In genomic region chr16:89442990-89443726, GRCh38 we compare ENCODE assay signal across 8 cellular contexts. TPM values are rescaled to one million over a fixed set of nuclear protein-coding genes. Genes with fewer than 3 reads are reported as not detected.
DNase-seq lines count a peak whose midpoint lies in the region; ATAC-seq and TF ChIP-seq lines count a peak whose summit lies in the region.

No MANE protein-coding gene starts in this region.

- no peaks in the 10 kb centered on the region for H3K27me3 Mint-ChIP-seq in activated CD4-positive, alpha-beta memory T cell treated with anti-CD3 and anti-CD28 coated beads, Interleukin-2, amount 10 ng/mL, durations not matched to agents 7 days and 5 days
- peaks cover 21% of the 10 kb centered on the region for H3K27me3 Mint-ChIP-seq in glutamatergic neuron (ENCODE audit: unreplicated experiment)

- POLR2A ChIA-PET in A673 (lab: Charles Lee; ENCODE audit: low non-redundant PET): no interaction called here
- POLR2A ChIA-PET in activated CD4-positive, alpha-beta memory T cell treated with anti-CD3 and anti-CD28 coated beads, Interleukin-2, amount 10 ng/mL, durations not matched to agents 7 days and 5 days (lab: Charles Lee): no interaction called here

- H3K27ac ChIP-seq in A673 (ENCODE audit: low read depth, low read length, poor library complexity, severe bottlenecking) (peak overlapping the region; percentile 42), GM23248 (peak overlapping the region; percentile 94)

- peaks cover 43% of the 10 kb centered on the region for H3K4me1 ChIP-seq in A673 (ENCODE audit: insufficient read depth, low read length, poor library complexity, severe bottlenecking)
- H3K4me1 ChIP-seq in GM23248 (ENCODE audit: insufficient read depth): peaks cover 39% of the 10 kb centered on the region

- H3K27ac Mint-ChIP-seq in activated CD4-positive, alpha-beta memory T cell treated with anti-CD3 and anti-CD28 coated beads, Interleukin-2, amount 10 ng/mL, durations not matched to agents 7 days and 5 days: peak overlapping the region; percentile 40
- peak overlapping the region; percentile 67 for H3K27ac Mint-ChIP-seq in glutamatergic neuron (ENCODE audit: unreplicated experiment)

- TF ChIP-seq CTCF in A673 (conservative IDR thresholded peaks at IDR 0.05; ENCODE audit: low read depth, low read length) (no peak), glutamatergic neuron (IDR thresholded peaks at IDR 0.05; ENCODE audit: partially characterized antibody, unreplicated experiment) (no peak)

- H3K36me3 ChIP-seq in A673 (ENCODE audit: insufficient read depth, low read length, poor library complexity, severe bottlenecking): no peaks in the 10 kb centered on the region
- no peaks in the 10 kb centered on the region for H3K36me3 ChIP-seq in GM23248 (ENCODE audit: low read depth)

- H3K9me3 ChIP-seq in A673 (ENCODE audit: low read depth, low read length, poor library complexity, severe bottlenecking) (no peaks in the 10 kb centered on the region), GM23248 (ENCODE audit: low read depth) (no peaks in the 10 kb centered on the region)

- H3K4me3 Mint-ChIP-seq in activated CD4-positive, alpha-beta memory T cell treated with anti-CD3 and anti-CD28 coated beads, Interleukin-2, amount 10 ng/mL, durations not matched to agents 7 days and 5 days: no peak overlapping the region
- H3K4me3 Mint-ChIP-seq in glutamatergic neuron (ENCODE audit: unreplicated experiment): peak overlapping the region; percentile 59

- intact Hi-C loops in A673 (cut with micrococcal nuclease; ENCODE audit: unreplicated experiment): no loop called here
- intact Hi-C loops in sciatic nerve (cut with DNase I): no loop called here

- H2AFZ ChIP-seq in GM23248: no peak overlapping the region

- in situ Hi-C loops in GM23248 (cut with MboI): no loop called here

- peaks cover 100% of the 10 kb centered on the region for H3K79me2 ChIP-seq in GM23248 (ENCODE audit: insufficient read depth)

- H3K4me3 ChIP-seq in A673 (ENCODE audit: low read depth, low read length, poor library complexity, severe bottlenecking): no peak overlapping the region
- H3K4me3 ChIP-seq in GM23248: peak overlapping the region; percentile 48

- H3F3A ChIP-seq in GM23248 (ENCODE audit: insufficient read depth): peaks cover 52% of the 10 kb centered on the region

- WGBS in GM23248 (ENCODE audit: low coverage in 1 of 2, low lambda C conversion rate in 2 of 2, missing lambda C conversion rate in 2 of 2), 2 experiments: 28 to 29% methylated on average over 13 of the region's 13 CpGs

- H3K36me3 Mint-ChIP-seq in activated CD4-positive, alpha-beta memory T cell treated with anti-CD3 and anti-CD28 coated beads, Interleukin-2, amount 10 ng/mL, durations not matched to agents 7 days and 5 days (ENCODE audit: low read depth): peaks cover 22% of the 10 kb centered on the region
- H3K36me3 Mint-ChIP-seq in glutamatergic neuron (ENCODE audit: unreplicated experiment): no peaks in the 10 kb centered on the region

- H3K27me3 ChIP-seq in A673 (replicated peaks; ENCODE audit: insufficient read depth, low read depth, low read length, poor library complexity) (no peaks in the 10 kb centered on the region), GM23248 (replicated peaks; ENCODE audit: insufficient read depth) (no peaks in the 10 kb centered on the region)

- H3K9me2 ChIP-seq in GM23248 (ENCODE audit: insufficient read depth): no peaks in the 10 kb centered on the region

- DNase-seq in A673 (ENCODE audit: low spot score) (peak; percentile 68), GM23248 (peak; percentile 74), glutamatergic neuron (no peak), sciatic nerve (ENCODE audit: low spot score) (no peak), AML-193 (lab: John Stamatoyannopoulos, UW) (no peak), T1000 (lab: John Stamatoyannopoulos, UW) (no peak)
- no peak for DNase-seq in activated CD4-positive, alpha-beta memory T cell treated with anti-CD3 and anti-CD28 coated beads, Interleukin-2, amount 10 ng/mL, durations not matched to agents 7 days and 5 days

- ATAC-seq in sciatic nerve (peak; percentile 77), HG02678 (IDR thresholded peaks at IDR 0.05; ENCODE audit: unreplicated experiment) (no peak)

- peaks cover 85% of the 10 kb centered on the region for H3K4me1 Mint-ChIP-seq in activated CD4-positive, alpha-beta memory T cell treated with anti-CD3 and anti-CD28 coated beads, Interleukin-2, amount 10 ng/mL, durations not matched to agents 7 days and 5 days
- H3K4me1 Mint-ChIP-seq in glutamatergic neuron (ENCODE audit: low read depth, unreplicated experiment): peaks cover 74% of the 10 kb centered on the region

- H3K9ac ChIP-seq in GM23248: peak overlapping the region; percentile 78

- H4K20me1 ChIP-seq in GM23248 (ENCODE audit: insufficient read depth): peaks cover 69% of the 10 kb centered on the region; the same call in 1 of the 2 replicates

- no peaks in the 10 kb centered on the region for H3K9me3 Mint-ChIP-seq in activated CD4-positive, alpha-beta memory T cell treated with anti-CD3 and anti-CD28 coated beads, Interleukin-2, amount 10 ng/mL, durations not matched to agents 7 days and 5 days
- peaks cover 30% of the 10 kb centered on the region for H3K9me3 Mint-ChIP-seq in glutamatergic neuron (ENCODE audit: unreplicated experiment)

- no TSS peak for BruUV-seq in A673 (replicated peaks; lab: Mats Ljungman, UMichigan)

- CTCF ChIA-PET in A673 (lab: Charles Lee): no interaction called here
- CTCF ChIA-PET in activated CD4-positive, alpha-beta memory T cell treated with anti-CD3 and anti-CD28 coated beads, Interleukin-2, amount 10 ng/mL, durations not matched to agents 7 days and 5 days (lab: Charles Lee): no interaction called here

- H3K4me2 ChIP-seq in GM23248 (ENCODE audit: unreplicated experiment): peak overlapping the region; percentile 73

RNA-seq across cellular contexts. Expression of gene ANKRD11, which starts 47.2 kb away (rescaled TPM):
- 217 and 248 TPM in 2 replicates for total RNA-seq in A673 (2021)
- 83.8 and 84.7 TPM in 2 replicates for total RNA-seq in GM23248 (2014; rRNA removed; shearing (Covaris generic))
- 34.7 and 39.3 TPM in 2 replicates for polyA plus RNA-seq in GM23248 (2016; fragmentation: Nextera tagmentation; extraction: Ambion mirVana)
- total RNA-seq in activated CD4-positive, alpha-beta memory T cell treated with anti-CD3 and anti-CD28 coated beads, Interleukin-2, amount 10 ng/mL, durations not matched to agents 7 days and 5 days: 100 to 1,000 TPM; 199 to 208 TPM
- 367 TPM for total RNA-seq in glutamatergic neuron (ENCODE audit: unreplicated experiment)
- 140 TPM for total RNA-seq in sciatic nerve

Comparison
In these comparisons a context has a peak if more than half of its experiments do, and no peak if none do; other contexts are left out.
1. DNase-seq: peak in A673 (single experiment) and GM23248 (single experiment); none in activated CD4-positive, alpha-beta memory T cell treated with anti-CD3 and anti-CD28 coated beads, Interleukin-2, amount 10 ng/mL, durations not matched to agents 7 days and 5 days (single experiment), glutamatergic neuron (single experiment), sciatic nerve (single experiment), AML-193 (0 of 2) and T1000 (single experiment).